In the genomic region with DNA sequence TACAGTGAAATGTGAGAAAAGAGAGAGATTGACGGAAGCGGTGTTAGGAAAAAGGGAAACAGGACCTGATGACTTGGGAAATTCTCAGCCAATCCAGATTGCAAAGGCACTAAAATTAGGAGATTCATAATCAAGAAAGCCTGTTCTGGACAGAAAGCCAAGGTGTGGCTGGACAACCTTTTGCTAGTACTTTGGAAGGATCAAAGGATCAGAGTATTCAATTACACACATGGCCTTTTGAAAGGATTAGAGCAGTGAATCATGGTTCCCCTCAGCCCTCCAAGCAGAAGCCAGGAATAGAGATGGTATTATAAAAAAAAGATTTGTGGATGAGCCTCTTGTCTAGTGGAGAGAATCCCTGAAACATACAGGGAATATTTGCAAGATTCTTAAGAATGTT, we compare ENCODE assay signal across 19 cellular contexts.
A peak's percentile ranks its signal among the peaks of the same experiment; 100 is the strongest.
DNase-seq lines count a peak whose midpoint lies in the region; ATAC-seq and TF ChIP-seq lines count a peak whose summit lies in the region.
"Had no signal": no experiment of that assay in that cellular context is flagged by ENCODE, and none has a peak within 500 bp of the region (broad histone marks: within the 10 kb centered on the region; RNA-seq: fewer than 3 reads in every experiment).

No MANE protein-coding gene starts in this region.

- no peak overlapping the region for H3K18ac ChIP-seq in IMR-90 (ENCODE audit: low read depth, low read length)

- no peak overlapping the region for H3K14ac ChIP-seq in IMR-90 (replicated peaks; ENCODE audit: low read depth, low read length)

- ATAC-seq in IMR-90 (ENCODE audit: low read depth) (no peak), psoas muscle (peak; percentile 98 to 99 (median 99)), left colon (no peak), GM21390 (IDR thresholded peaks at IDR 0.05; ENCODE audit: unreplicated experiment) (no peak)

- dilution Hi-C loops in IMR-90 (cut with HindIII; ENCODE audit: low sequenced_read_pairs, unreplicated experiment) = no loop called here

- H4K91ac ChIP-seq in IMR-90 (ENCODE audit: insufficient read depth, low read depth, low read length) = no peak overlapping the region

- no peak overlapping the region for H2BK5ac ChIP-seq in IMR-90 (ENCODE audit: low read depth, low read length, poor library complexity, severe bottlenecking)

- DNase-seq in IMR-90 = no peak
- peak; percentile 3 to 33 for DNase-seq in SJCRH30
- peak; percentile 19 for DNase-seq in iris pigment epithelial cell (ENCODE audit: low read depth)
- peak; percentile 15 to 49 for DNase-seq in psoas muscle
- no peak for DNase-seq in left colon
- no peak for DNase-seq in RKO (ENCODE audit: low spot score)
- no peak for DNase-seq in SHP77 (lab: John Stamatoyannopoulos, UW)
- DNase-seq: Calu3; CD8-positive, alpha-beta memory T cell; DMS153; GDM1; H7; NCI-H1417; NCI-H187; NCI-H2107; NCI-H748 treated with DMSO at 0.1 percent for 48 hours had no signal

- H2AK9ac ChIP-seq in IMR-90 (replicated peaks; ENCODE audit: low read depth, low read length, poor library complexity) = no peak overlapping the region

- H2BK120ac ChIP-seq in IMR-90 (ENCODE audit: low read depth, low read length) = no peak overlapping the region

- no peaks in the 10 kb centered on the region for H3K27me3 ChIP-seq in IMR-90 (ENCODE audit: control insufficient read depth, insufficient read depth, low read length)
- H3K27me3 ChIP-seq in SJCRH30 = no peaks in the 10 kb centered on the region
- no peaks in the 10 kb centered on the region for H3K27me3 ChIP-seq in psoas muscle (ENCODE audit: insufficient read depth in 3 of 3, low read length in 2 of 3)
- H3K27me3 ChIP-seq: SJSA1 had no signal

- peak overlapping the region; percentile 20; the same call in 1 of the 2 replicates for H2BK20ac ChIP-seq in IMR-90 (ENCODE audit: low read depth, low read length)

- H3K4me1 ChIP-seq in IMR-90 (ENCODE audit: control insufficient read depth, insufficient read depth, low read length) (no peaks in the 10 kb centered on the region; the same call in 1 of the 2 replicates), SJCRH30 (peaks cover 11% of the 10 kb centered on the region), psoas muscle (peaks cover 19% of the 10 kb centered on the region)
- H3K4me1 ChIP-seq: SJSA1 had no signal

- no TSS peak for BruUV-seq in IMR-90 (replicated peaks; lab: Mats Ljungman, UMichigan)

- H3K9me3 ChIP-seq in IMR-90 (ENCODE audit: control insufficient read depth, insufficient read depth, low read length) (no peaks in the 10 kb centered on the region), SJCRH30 (replicated peaks) (no peaks in the 10 kb centered on the region; the same call in 1 of the 2 replicates), psoas muscle (no peaks in the 10 kb centered on the region)
- H3K9me3 ChIP-seq: SJSA1 had no signal

- H3K27ac ChIP-seq in IMR-90 (ENCODE audit: insufficient read depth, low read length) (no peak overlapping the region), SJCRH30 (no peak overlapping the region), psoas muscle (peak overlapping the region; percentile 92)
- H3K27ac ChIP-seq: C4-2B, SJSA1 had no signal

- POLR2A ChIA-PET in IMR-90 (lab: Charles Lee; ENCODE audit: unreplicated experiment) = no interaction called here

- H3K23ac ChIP-seq in IMR-90 (ENCODE audit: low read depth, low read length) = no peak overlapping the region

- H3K4me2 ChIP-seq in IMR-90 (ENCODE audit: low read depth, low read length) = no peak overlapping the region

- no peak overlapping the region for H3K4ac ChIP-seq in IMR-90 (ENCODE audit: low read depth, low read length)

- TF ChIP-seq POLR2A in IMR-90 (IDR thresholded peaks at IDR 0.05; ENCODE audit: low read depth, low read length) = no peak

- no peak overlapping the region for H4K5ac ChIP-seq in IMR-90 (ENCODE audit: low read depth, low read length)

- H2BK15ac ChIP-seq in IMR-90 (ENCODE audit: low read depth, low read length) = no peak overlapping the region

- H3K4me3 ChIP-seq in IMR-90 (ENCODE audit: insufficient read depth, low read depth, low read length) = no peak overlapping the region
- H3K4me3 ChIP-seq in SJCRH30 = no peak overlapping the region
- H3K4me3 ChIP-seq in psoas muscle = no peak overlapping the region
- H3K4me3 ChIP-seq: SJSA1 had no signal

- no peaks in the 10 kb centered on the region for H4K20me1 ChIP-seq in IMR-90 (ENCODE audit: insufficient read depth, low read length)

- no peak overlapping the region for H2AK5ac ChIP-seq in IMR-90 (ENCODE audit: low read depth, low read length)

- intact Hi-C loops in IMR-90 (cut with micrococcal nuclease) (no loop called here), psoas muscle (cut with DNase I) (loop anchor here in 1 of 2 donors (5.0 kb wide), 2 partner anchors 74 to 789 kb away; a partner anchor contains a TSS), left colon (cut with DNase I, micrococcal nuclease) (no loop called here)

- H3K79me1 ChIP-seq in IMR-90 (ENCODE audit: low read depth in 1 of 2, low read length in 2 of 2) = no peaks in the 10 kb centered on the region

- no peak overlapping the region for H2AFZ ChIP-seq in IMR-90 (replicated peaks; ENCODE audit: low read length, poor library complexity)

- no peaks in the 10 kb centered on the region for H3K9me1 ChIP-seq in IMR-90 (ENCODE audit: insufficient read depth, low read length)

- CTCF ChIA-PET in IMR-90 (lab: Yijun Ruan, JAX) = no interaction called here

- no peak for TF ChIP-seq RAD21 in IMR-90 (IDR thresholded peaks at IDR 0.05; ENCODE audit: low read length)

- no peak overlapping the region for H3K56ac ChIP-seq in IMR-90 (ENCODE audit: extremely low read depth, insufficient read depth, low read length)

- no peak for TF ChIP-seq CTCF in IMR-90 (conservative IDR thresholded peaks at IDR 0.05; ENCODE audit: low read depth, low read length)
- TF ChIP-seq CTCF in psoas muscle (IDR thresholded peaks at IDR 0.05) = no peak

- no peaks in the 10 kb centered on the region for H3K36me3 ChIP-seq in IMR-90 (ENCODE audit: control insufficient read depth, insufficient read depth, low read length)
- H3K36me3 ChIP-seq in SJCRH30 = no peaks in the 10 kb centered on the region
- no peaks in the 10 kb centered on the region for H3K36me3 ChIP-seq in psoas muscle (ENCODE audit: insufficient read depth in 1 of 2, low read depth in 1 of 2)
- H3K36me3 ChIP-seq: SJSA1 had no signal

- no peak overlapping the region for H3K9ac ChIP-seq in IMR-90 (ENCODE audit: low read depth, low read length)

- in situ Hi-C loops in IMR-90 (cut with MboI; ENCODE audit: low sequenced_read_pairs) = no loop called here

- no peak overlapping the region for H4K8ac ChIP-seq in IMR-90 (ENCODE audit: low read depth in 2 of 2, low read length in 2 of 2)

- no CpG with 5 or more reads among the region's 2 CpGs for WGBS in IMR-90 (ENCODE audit: extremely low coverage in 2 of 2, insufficient read length in 1 of 2), 2 experiments
- 11 to 33% (median 28%) methylated on average over 2 of the region's 2 CpGs for WGBS in psoas muscle, 3 donors

TF ChIP-seq in IMR-90, 13 proteins besides CTCF, POLR2A, EP300 and RAD21:
- TF ChIP-seq MAFK (IDR thresholded peaks at IDR 0.05; ENCODE audit: low read depth, low read length) (no peak), SMC3 (IDR thresholded peaks at IDR 0.05; ENCODE audit: low read depth, low read length) (no peak), MXI1 (IDR thresholded peaks at IDR 0.05; ENCODE audit: borderline replicate concordance, low read depth, low read length) (no peak), FOS (IDR thresholded peaks at IDR 0.05; ENCODE audit: low read depth, low read length) (no peak), CHD1 (IDR thresholded peaks at IDR 0.05; ENCODE audit: low read depth, low read length) (no peak), NFE2L2 (IDR thresholded peaks at IDR 0.05; ENCODE audit: low read depth, low read length) (no peak), BHLHE40 (IDR thresholded peaks at IDR 0.05; ENCODE audit: low read depth, low read length) (no peak), CEBPB (IDR thresholded peaks at IDR 0.05; ENCODE audit: low read depth, low read length) (no peak), RFX5 (IDR thresholded peaks at IDR 0.05; ENCODE audit: low read depth, low read length) (no peak)
- TF ChIP-seq, protein P1, sequence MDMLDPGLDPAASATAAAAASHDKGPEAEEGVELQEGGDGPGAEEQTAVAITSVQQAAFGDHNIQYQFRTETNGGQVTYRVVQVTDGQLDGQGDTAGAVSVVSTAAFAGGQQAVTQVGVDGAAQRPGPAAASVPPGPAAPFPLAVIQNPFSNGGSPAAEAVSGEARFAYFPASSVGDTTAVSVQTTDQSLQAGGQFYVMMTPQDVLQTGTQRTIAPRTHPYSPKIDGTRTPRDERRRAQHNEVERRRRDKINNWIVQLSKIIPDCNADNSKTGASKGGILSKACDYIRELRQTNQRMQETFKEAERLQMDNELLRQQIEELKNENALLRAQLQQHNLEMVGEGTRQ (IDR thresholded peaks at IDR 0.05; ENCODE audit: low read depth, low read length) = no peak
- TF ChIP-seq, protein P2, sequence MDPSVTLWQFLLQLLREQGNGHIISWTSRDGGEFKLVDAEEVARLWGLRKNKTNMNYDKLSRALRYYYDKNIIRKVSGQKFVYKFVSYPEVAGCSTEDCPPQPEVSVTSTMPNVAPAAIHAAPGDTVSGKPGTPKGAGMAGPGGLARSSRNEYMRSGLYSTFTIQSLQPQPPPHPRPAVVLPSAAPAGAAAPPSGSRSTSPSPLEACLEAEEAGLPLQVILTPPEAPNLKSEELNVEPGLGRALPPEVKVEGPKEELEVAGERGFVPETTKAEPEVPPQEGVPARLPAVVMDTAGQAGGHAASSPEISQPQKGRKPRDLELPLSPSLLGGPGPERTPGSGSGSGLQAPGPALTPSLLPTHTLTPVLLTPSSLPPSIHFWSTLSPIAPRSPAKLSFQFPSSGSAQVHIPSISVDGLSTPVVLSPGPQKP (IDR thresholded peaks at IDR 0.05; ENCODE audit: borderline replicate concordance, low read depth, low read length) = no peak

Comparison
In these comparisons a context has a peak if more than half of its experiments do, and no peak if none do; other contexts are left out.
1. ATAC-seq: peak in psoas muscle (4 of 4); none in IMR-90 (single experiment), left colon (single experiment) and GM21390 (single experiment).
2. DNase-seq: peak in SJCRH30 (2 of 2), iris pigment epithelial cell (single experiment) and psoas muscle (2 of 2); none in IMR-90 (single experiment), left colon (0 of 2), RKO (single experiment) and SHP77 (0 of 2).